19 cellular contexts compared by ENCODE assay signal in genomic region chr12:66159088-66159487, GRCh38. TPM values are rescaled to one million over a fixed set of nuclear protein-coding genes. Genes with fewer than 3 reads are reported as not detected.
"Had no signal": no experiment of that assay in that cellular context is flagged by ENCODE, and none has a peak within 500 bp of the region (broad histone marks: within the 10 kb centered on the region; RNA-seq: fewer than 3 reads in every experiment).

No MANE protein-coding gene starts in this region.

- H3K36me3 ChIP-seq: breast epithelium, prostate gland had no signal

- DNase-seq: activated B cell treated with CpG ODN at 0.5 μM for 24 hours; activated CD4-positive, alpha-beta T cell treated with anti-CD3 and anti-CD28 coated beads for 4 hours; activated CD8-positive, alpha-beta memory T cell treated with anti-CD3 and anti-CD28 coated beads, Interleukin-2, amount 10 ng/mL, durations not matched to agents 7 days and 5 days; activated CD8-positive, alpha-beta T cell treated with anti-CD3 and anti-CD28 coated beads for 36 hours; activated naive CD4-positive, alpha-beta T cell; activated naive CD8-positive, alpha-beta T cell treated with anti-CD3 and anti-CD28 coated beads for 36 hours; amniotic stem cell; cortex of kidney; foreskin fibroblast; kidney; naive thymus-derived CD4-positive, alpha-beta T cell; spleen; stimulated activated CD4-positive, alpha-beta T cell treated with anti-CD3 and anti-CD28 coated beads, Interleukin-4, amount 100 ng/mL, for 1 hour; stimulated activated naive CD8-positive, alpha-beta T cell treated with anti-CD3 and anti-CD28 coated beads, Interleukin-15, Interleukin-2, amounts not matched to agents 100 U/mL and 50 U/mL, for 24 hours had no signal

- H3K27me3 ChIP-seq: breast epithelium, right atrium auricular region, spleen had no signal

- H3K4me3 ChIP-seq: breast epithelium, lung, prostate gland, right atrium auricular region, spleen had no signal

- H3K4me3 Mint-ChIP-seq: activated B cell treated with CpG ODN at 0.5 μM for 24 hours; activated CD8-positive, alpha-beta memory T cell treated with anti-CD3 and anti-CD28 coated beads, Interleukin-2, amount 10 ng/mL, durations not matched to agents 7 days and 5 days; activated CD8-positive, alpha-beta T cell treated with anti-CD3 and anti-CD28 coated beads for 36 hours; activated naive CD8-positive, alpha-beta T cell treated with anti-CD3 and anti-CD28 coated beads for 36 hours had no signal

- H3K4me1 ChIP-seq: breast epithelium had no signal

- FAIRE-seq: kidney had no signal

- ATAC-seq: activated CD8-positive, alpha-beta memory T cell treated with anti-CD3 and anti-CD28 coated beads, Interleukin-2, amount 10 ng/mL, durations not matched to agents 7 days and 5 days; left lobe of liver; naive thymus-derived CD4-positive, alpha-beta T cell; stimulated activated naive CD8-positive, alpha-beta T cell treated with anti-CD3 and anti-CD28 coated beads, Interleukin-15, Interleukin-2, amounts not matched to agents 100 U/mL and 50 U/mL, for 24 hours had no signal

- H3K27ac Mint-ChIP-seq: activated B cell treated with CpG ODN at 0.5 μM for 24 hours; activated CD8-positive, alpha-beta memory T cell treated with anti-CD3 and anti-CD28 coated beads, Interleukin-2, amount 10 ng/mL, durations not matched to agents 7 days and 5 days; activated CD8-positive, alpha-beta T cell treated with anti-CD3 and anti-CD28 coated beads for 36 hours; activated naive CD8-positive, alpha-beta T cell treated with anti-CD3 and anti-CD28 coated beads for 36 hours had no signal

- H3K27ac ChIP-seq: breast epithelium, prostate gland, right atrium auricular region had no signal

- H3K9me3 ChIP-seq: prostate gland, right atrium auricular region, spleen had no signal

- H3K27me3 Mint-ChIP-seq: activated B cell treated with CpG ODN at 0.5 μM for 24 hours; activated CD8-positive, alpha-beta memory T cell treated with anti-CD3 and anti-CD28 coated beads, Interleukin-2, amount 10 ng/mL, durations not matched to agents 7 days and 5 days; activated CD8-positive, alpha-beta T cell treated with anti-CD3 and anti-CD28 coated beads for 36 hours; activated naive CD8-positive, alpha-beta T cell treated with anti-CD3 and anti-CD28 coated beads for 36 hours; naive thymus-derived CD4-positive, alpha-beta T cell had no signal

- H3K9me3 Mint-ChIP-seq: activated B cell treated with CpG ODN at 0.5 μM for 24 hours had no signal

RNA-seq across cellular contexts. Expression of gene IRAK3, which starts 29.9 kb away (rescaled TPM):
- polyA plus RNA-seq: naive thymus-derived CD4-positive, alpha-beta T cell had no signal
